ENCODE assay signal across 15 cellular contexts in genomic region chr1:86430376-86430775, GRCh38. TPM values are rescaled to one million over a fixed set of nuclear protein-coding genes. Genes with fewer than 3 reads are reported as not detected.
DNase-seq lines count a peak whose midpoint lies in the region; ATAC-seq, FAIRE-seq and TF ChIP-seq lines count a peak whose summit lies in the region.
"Had no signal": no experiment of that assay in that cellular context is flagged by ENCODE, and none has a peak within 500 bp of the region (broad histone marks: within the 10 kb centered on the region; RNA-seq: fewer than 3 reads in every experiment).

No MANE protein-coding gene starts in this region.

- DNase-seq in Calu3 (peak; percentile 11), PC-3 (peak; percentile 77), foreskin keratinocyte (peak; percentile 70 to 76), urothelium cell line (ENCODE audit: low spot score) (no peak), SHP77 treated with DMSO at 0.1 percent for 48 hours (lab: John Stamatoyannopoulos, UW) (no peak), DMS153 (lab: John Stamatoyannopoulos, UW) (no peak), dedifferentiated amniotic fluid mesenchymal stem cell (ENCODE audit: extremely low spot score) (no peak)
- DNase-seq: activated T-cell treated with anti-CD3 and anti-CD28 coated beads, Interleukin-2, amount 50 U/mL, for 1 hour; effector CD4-positive, alpha-beta T cell; NCI-H1436; NCI-H774; SK-N-SH had no signal

- FAIRE-seq in urothelium cell line (lab: Jason Lieb, UNC): no peak

- CTCF ChIA-PET in Calu3 (lab: Charles Lee): interaction anchor here (1.3 to 1.4 kb wide), 3 partner anchors 8 to 34 kb away, joined by 3 to 5 read pairs (median 3); partner anchors contain the start of gene ODF2L
- CTCF ChIA-PET in PC-3 (lab: Charles Lee): interaction anchor here (0.6 to 1.1 kb wide), 2 partner anchors 10 to 42 kb away, joined by 3 read pairs; no protein-coding TSS in a partner anchor

- no peaks in the 10 kb centered on the region for H3K79me2 ChIP-seq in PC-3 (ENCODE audit: low read length)

- no peak for TF ChIP-seq CTCF in Calu3 (IDR thresholded peaks at IDR 0.05; ENCODE audit: unreplicated experiment)
- TF ChIP-seq CTCF in PC-3 (conservative IDR thresholded peaks at IDR 0.05; ENCODE audit: low read depth, low read length): no peak
- no peak for TF ChIP-seq CTCF in foreskin keratinocyte (conservative IDR thresholded peaks at IDR 0.05)

- H4K20me1 ChIP-seq in PC-3 (ENCODE audit: low read length): no peaks in the 10 kb centered on the region

- BruUV-seq in Calu3 (replicated peaks; lab: Mats Ljungman, UMichigan): no TSS peak
- BruUV-seq in PC-3 (replicated peaks; lab: Mats Ljungman, UMichigan): no TSS peak

- peak overlapping the region; percentile 49 for H3K4me3 ChIP-seq in PC-3 (ENCODE audit: low read length)
- H3K4me3 ChIP-seq in skeletal muscle tissue (ENCODE audit: low read length in 3 of 3): no peak overlapping the region

- intact Hi-C loops in Calu3 (cut with micrococcal nuclease; ENCODE audit: unreplicated experiment) (no loop called here), PC-3 (cut with micrococcal nuclease) (loop anchor here (1.0 to 2.0 kb wide), 2 partner anchors 8 to 36 kb away; no protein-coding TSS in a partner anchor)

- H3K36me3 ChIP-seq in PC-3 (ENCODE audit: low read depth, low read length) (no peaks in the 10 kb centered on the region), skeletal muscle tissue (ENCODE audit: control insufficient read depth in 3 of 3, insufficient read depth in 3 of 3, low read length in 3 of 3) (no peaks in the 10 kb centered on the region)

- POLR2A ChIA-PET in PC-3 (lab: Charles Lee; ENCODE audit: unreplicated experiment): interaction anchor here (0.6 to 0.8 kb wide), 4 partner anchors 10 to 939 kb away, joined by 3 to 10 read pairs (median 4); no protein-coding TSS in a partner anchor

- ATAC-seq in PC-3 (peak; percentile 41), foreskin keratinocyte (peak; percentile 69)
- ATAC-seq: WTC11 had no signal

- peaks cover 5% of the 10 kb centered on the region for H3F3A ChIP-seq in PC-3 (ENCODE audit: low read length, unreplicated experiment)

- H3K4me1 ChIP-seq in PC-3 (ENCODE audit: insufficient read depth, low read length) (peaks cover 50% of the 10 kb centered on the region), foreskin keratinocyte (peaks cover 30% of the 10 kb centered on the region), skeletal muscle tissue (ENCODE audit: control insufficient read depth in 3 of 3, insufficient read depth in 3 of 3, low read length in 3 of 3) (no peaks in the 10 kb centered on the region)

- peak overlapping the region; percentile 35 for H2AFZ ChIP-seq in PC-3 (ENCODE audit: low read length)

- H3K9me2 ChIP-seq in PC-3 (replicated peaks; ENCODE audit: low read length): no peaks in the 10 kb centered on the region
- H3K9me2 ChIP-seq: SK-N-SH had no signal

- peak overlapping the region; percentile 67 for H3K9ac ChIP-seq in PC-3 (ENCODE audit: low read length)
- no peak overlapping the region for H3K9ac ChIP-seq in skeletal muscle tissue (ENCODE audit: low read depth in 1 of 3, low read length in 3 of 3)
- H3K9ac ChIP-seq: SK-N-SH had no signal

- no peak overlapping the region for H3K27ac Mint-ChIP-seq in Calu3 (ENCODE audit: unreplicated experiment)
- H3K27ac Mint-ChIP-seq: WTC11 had no signal

- no peak overlapping the region for H3K4me3 Mint-ChIP-seq in Calu3 (ENCODE audit: low read depth, unreplicated experiment)
- H3K4me3 Mint-ChIP-seq: WTC11 had no signal

- no peaks in the 10 kb centered on the region for H3K9me3 Mint-ChIP-seq in Calu3 (ENCODE audit: low read depth, unreplicated experiment)
- H3K9me3 Mint-ChIP-seq: WTC11 had no signal

- peak overlapping the region; percentile 79 for H3K4me2 ChIP-seq in PC-3 (ENCODE audit: low read length)
- H3K4me2 ChIP-seq: SK-N-SH had no signal

- no peaks in the 10 kb centered on the region for H3K27me3 Mint-ChIP-seq in Calu3 (ENCODE audit: unreplicated experiment)

- H3K27ac ChIP-seq in PC-3 (ENCODE audit: low read length): peak overlapping the region; percentile 98
- peak overlapping the region; percentile 4 for H3K27ac ChIP-seq in foreskin keratinocyte
- H3K27ac ChIP-seq in skeletal muscle tissue (ENCODE audit: low read depth, low read length): peak overlapping the region; percentile 57

- H3K27me3 ChIP-seq in PC-3 (ENCODE audit: low read length) (no peaks in the 10 kb centered on the region), foreskin keratinocyte (no peaks in the 10 kb centered on the region), skeletal muscle tissue (ENCODE audit: control insufficient read depth in 3 of 3, insufficient read depth in 3 of 3, low read length in 3 of 3) (no peaks in the 10 kb centered on the region)

- no peaks in the 10 kb centered on the region for H3K36me3 Mint-ChIP-seq in Calu3 (ENCODE audit: insufficient read depth, unreplicated experiment)
- H3K36me3 Mint-ChIP-seq: WTC11 had no signal

- no peaks in the 10 kb centered on the region for H3K4me1 Mint-ChIP-seq in Calu3 (ENCODE audit: low read depth, unreplicated experiment)
- H3K4me1 Mint-ChIP-seq: WTC11 had no signal

- H3K9me3 ChIP-seq in PC-3 (ENCODE audit: low read length): no peaks in the 10 kb centered on the region
- H3K9me3 ChIP-seq in skeletal muscle tissue (ENCODE audit: control insufficient read depth in 3 of 3, low read length in 3 of 3): no peaks in the 10 kb centered on the region
- H3K9me3 ChIP-seq: SK-N-SH had no signal

RNA-seq across cellular contexts. Expression of gene CLCA2, which starts 6.4 kb away (rescaled TPM):
- total RNA-seq in Calu3 (2022): not detected in 2 replicates
- 0.17 and 0.22 TPM in 2 replicates for total RNA-seq in PC-3 (2014; rRNA removed)
- total RNA-seq in foreskin keratinocyte: 118 and 162 TPM in 2 replicates
- 46.6 and 55.4 TPM in 2 replicates for polyA plus RNA-seq in foreskin keratinocyte
- total RNA-seq in skeletal muscle tissue: not detected
- total RNA-seq: sciatic nerve had no signal

RNA-seq across cellular contexts. Expression of gene ODF2L, which starts 34.3 kb away (rescaled TPM):
- total RNA-seq in Calu3 (2022): 38.6 and 39.3 TPM in 2 replicates
- 18.3 and 21.8 TPM in 2 replicates for total RNA-seq in PC-3 (2014; rRNA removed)
- total RNA-seq in foreskin keratinocyte: 30.8 and 31.1 TPM in 2 replicates
- 16.7 and 18.7 TPM in 2 replicates for polyA plus RNA-seq in foreskin keratinocyte
- total RNA-seq in skeletal muscle tissue: 18.3 TPM

RNA-seq across cellular contexts. Expression of gene CLCA1, which starts 38.4 kb away (rescaled TPM):
- not detected in 2 replicates for total RNA-seq in Calu3 (2022)
- total RNA-seq in PC-3 (2014; rRNA removed): not detected in 2 replicates
- total RNA-seq in foreskin keratinocyte: not detected in 2 replicates
- not detected in 2 replicates for polyA plus RNA-seq in foreskin keratinocyte
- total RNA-seq in skeletal muscle tissue: not detected
- total RNA-seq: sciatic nerve had no signal
- polyA plus RNA-seq: SK-N-SH had no signal

Comparison
In these comparisons a context has a peak if more than half of its experiments do, and no peak if none do; other contexts are left out.
1. DNase-seq: peak in Calu3 (single experiment), PC-3 (single experiment) and foreskin keratinocyte (2 of 2); none in urothelium cell line (single experiment), SHP77 treated with DMSO at 0.1 percent for 48 hours (single experiment), DMS153 (single experiment) and dedifferentiated amniotic fluid mesenchymal stem cell (single experiment).
2. H3K27ac ChIP-seq: peak in every context shown above with its lines; median percentile 98 in PC-3; 57 in skeletal muscle tissue; 4 in foreskin keratinocyte.
3. RNA of gene CLCA2, which starts 6.4 kb away (total RNA-seq): 118 to 162 TPM in foreskin keratinocyte; 0.17 to 0.22 TPM in PC-3, not detected in Calu3 and not detected in skeletal muscle tissue (single experiment); every median in the first group is over 10 times any median in the second.